1 cellular context compared by ENCODE assay signal in genomic region chr4:98658287-98659105, GRCh38.
TF ChIP-seq lines count a peak whose summit lies in the region.

TSS of gene TSPAN5 (minus strand) at chr4:98658611.

TF ChIP-seq in HEK293, 187 proteins besides CTCF, POLR2A, EP300 and RAD21 (continued from another document and continues in another):
- peak; percentile 68 for TF ChIP-seq PRDM10 (tag by site-specific recombination; IDR thresholded peaks at IDR 0.05)
- TF ChIP-seq ZNF146 (tag by site-specific recombination; IDR thresholded peaks at IDR 0.05): no peak
- TF ChIP-seq ZNF335 (tag by site-specific recombination; conservative IDR thresholded peaks at IDR 0.05): peak; percentile 48
- TF ChIP-seq ZNF394 (tag by site-specific recombination; IDR thresholded peaks at IDR 0.05; ENCODE audit: borderline replicate concordance): no peak
- no peak for TF ChIP-seq ZNF221 (tag by site-specific recombination; IDR thresholded peaks at IDR 0.05; ENCODE audit: borderline replicate concordance)
- no peak for TF ChIP-seq ZNF211 (tag by site-specific recombination; IDR thresholded peaks at IDR 0.05; ENCODE audit: low read depth)
- no peak for TF ChIP-seq YY2 (tag by site-specific recombination; IDR thresholded peaks at IDR 0.05)
- TF ChIP-seq HOXC10 (CRISPR knock-in tag; IDR thresholded peaks at IDR 0.05): no peak
- 0 out of 2 replicates have a peak, but pooled peaks have one; percentile 23 for TF ChIP-seq ZNF629 (tag by site-specific recombination; IDR thresholded peaks at IDR 0.05)
- TF ChIP-seq PBX3 (CRISPR knock-in tag; IDR thresholded peaks at IDR 0.05): no peak; the same call in 1 of the 2 replicates
- TF ChIP-seq ZNF623 (tag by site-specific recombination; IDR thresholded peaks at IDR 0.05): no peak
- TF ChIP-seq OVOL3 (tag by site-specific recombination; IDR thresholded peaks at IDR 0.05): no peak
- no peak for TF ChIP-seq ZNF670 (tag by site-specific recombination; IDR thresholded peaks at IDR 0.05; ENCODE audit: low read depth)
- TF ChIP-seq ZNF26 (tag by site-specific recombination; IDR thresholded peaks at IDR 0.05): no peak
- TF ChIP-seq ZNF518A (tag by site-specific recombination; conservative IDR thresholded peaks at IDR 0.05; ENCODE audit: low read depth): no peak
- no peak for TF ChIP-seq ZBTB49 (tag by site-specific recombination; IDR thresholded peaks at IDR 0.05; ENCODE audit: low read depth)
- no peak for TF ChIP-seq ZFP37 (tag by site-specific recombination; IDR thresholded peaks at IDR 0.05)
- no peak for TF ChIP-seq ZNF148 (tag by site-specific recombination; IDR thresholded peaks at IDR 0.05; ENCODE audit: borderline replicate concordance)
- no peak for TF ChIP-seq PRDM2 (tag by site-specific recombination; IDR thresholded peaks at IDR 0.05; ENCODE audit: borderline replicate concordance)
- TF ChIP-seq ZNF280C (tag by site-specific recombination; IDR thresholded peaks at IDR 0.05): no peak
- TF ChIP-seq ZNF830 (tag by site-specific recombination; IDR thresholded peaks at IDR 0.05; ENCODE audit: low read depth): no peak
